Comparison of ENCODE assay signal across 26 cellular contexts in the genomic region with DNA sequence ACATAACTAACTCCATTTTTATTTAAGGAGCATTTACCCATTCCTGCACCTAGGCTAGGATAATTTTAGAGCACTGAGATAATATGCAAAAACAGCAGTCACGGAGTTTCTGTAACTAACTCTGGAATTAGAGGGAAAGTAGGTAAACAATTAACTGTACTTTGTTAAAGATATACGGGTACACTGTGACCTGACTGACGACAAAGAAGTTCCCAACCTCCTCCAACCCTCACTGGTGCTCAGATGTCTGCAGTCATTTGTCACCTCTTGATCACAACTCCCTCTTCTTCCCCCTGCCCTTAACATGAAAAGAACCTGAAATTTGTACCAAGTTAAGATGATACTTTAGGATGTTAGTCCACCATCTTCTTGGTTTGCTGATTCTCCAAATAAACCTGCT.
"Had no signal": no experiment of that assay in that cellular context is flagged by ENCODE, and none has a peak within 500 bp of the region (broad histone marks: within the 10 kb centered on the region; RNA-seq: fewer than 3 reads in every experiment).

No MANE protein-coding gene starts in this region.

- DNase-seq: naive thymus-derived CD4-positive, alpha-beta T cell; natural killer cell; nucleus accumbens; pancreas; psoas muscle; right cardiac atrium; right lobe of liver; sigmoid colon; small intestine; stimulated activated CD4-positive, alpha-beta T cell treated with anti-CD3 and anti-CD28 coated beads, Interleukin-15, amount 100 ng/mL, for 24 hours; stimulated activated CD4-positive, alpha-beta T cell treated with anti-CD3 and anti-CD28 coated beads, Interleukin-2, amount 100 ng/mL, for 24 hours; stimulated activated CD4-positive, alpha-beta T cell treated with anti-CD3 and anti-CD28 coated beads, Interleukin-2, amount 100 ng/mL, for 48 hours; stimulated activated CD4-positive, alpha-beta T cell treated with anti-CD3 and anti-CD28 coated beads, Interleukin-4, amount 100 ng/mL, for 24 hours; stimulated activated naive B cell treated with anti-CD40 and anti-IgM and Interleukin-4, amounts not matched to agents 10 μg/mL and 1 μg/mL and 100 μg/mL, for 72 hours; stimulated activated naive CD4-positive, alpha-beta T cell treated with Interleukin-2 at 50 U/mL for 16 hours; stomach; thyroid gland; trophoblast cell; upper lobe of left lung had no signal

- ATAC-seq: naive thymus-derived CD4-positive, alpha-beta T cell; natural killer cell; pancreas; psoas muscle; right cardiac atrium; right lobe of liver; stimulated activated naive B cell treated with anti-CD40 and anti-IgM and Interleukin-4, amounts not matched to agents 10 μg/mL and 1 μg/mL and 100 μg/mL, for 72 hours had no signal

- H3K27ac Mint-ChIP-seq: naive thymus-derived CD4-positive, alpha-beta T cell; natural killer cell; nephron; stimulated activated effector memory CD8-positive, alpha-beta T cell treated with anti-CD3 and anti-CD28 coated beads, Interleukin-12 subunit alpha, Interleukin-12 subunit beta, amount 100 ng/mL, for 72 hours; stimulated activated naive B cell treated with anti-CD40 and anti-IgM and Interleukin-4, amounts not matched to agents 10 μg/mL and 1 μg/mL and 100 μg/mL, for 72 hours; stimulated activated naive CD8-positive, alpha-beta T cell treated with anti-CD3 and anti-CD28 coated beads, Interleukin-15, Interleukin-2, amounts not matched to agents 100 ng/mL and 50 ng/mL, for 24 hours had no signal

- H3K27ac ChIP-seq: pancreas, psoas muscle, right lobe of liver, sigmoid colon, stomach, thyroid gland, tibial nerve, upper lobe of left lung had no signal

- H3K4me1 Mint-ChIP-seq: nephron; neural crest cell; stimulated activated effector memory CD8-positive, alpha-beta T cell treated with anti-CD3 and anti-CD28 coated beads, Interleukin-12 subunit alpha, Interleukin-12 subunit beta, amount 100 ng/mL, for 72 hours had no signal

- H3K27me3 ChIP-seq: neutrophil, pancreas, right lobe of liver, sigmoid colon, stomach, thyroid gland, tibial nerve, upper lobe of left lung had no signal

- H3K27me3 Mint-ChIP-seq: stimulated activated naive B cell treated with anti-CD40 and anti-IgM and Interleukin-4, amounts not matched to agents 10 μg/mL and 1 μg/mL and 100 μg/mL, for 72 hours; stimulated activated naive CD8-positive, alpha-beta T cell treated with anti-CD3 and anti-CD28 coated beads, Interleukin-15, Interleukin-2, amounts not matched to agents 100 ng/mL and 50 ng/mL, for 24 hours had no signal

- H3K9me3 ChIP-seq: neutrophil, pancreas, psoas muscle, right lobe of liver, sigmoid colon, stomach, thoracic aorta, thyroid gland, tibial nerve, upper lobe of left lung had no signal

- H3K4me1 ChIP-seq: pancreas, right lobe of liver, thyroid gland had no signal

- H3K36me3 Mint-ChIP-seq: naive thymus-derived CD4-positive, alpha-beta T cell; natural killer cell; stimulated activated effector memory CD8-positive, alpha-beta T cell treated with anti-CD3 and anti-CD28 coated beads, Interleukin-12 subunit alpha, Interleukin-12 subunit beta, amount 100 ng/mL, for 72 hours had no signal

- H3K4me3 ChIP-seq: pancreas, psoas muscle, right lobe of liver, sigmoid colon, stomach, thoracic aorta, thyroid gland, tibial nerve, upper lobe of left lung had no signal

- H3K9me3 Mint-ChIP-seq: naive thymus-derived CD4-positive, alpha-beta T cell; natural killer cell; nephron; stimulated activated effector memory CD8-positive, alpha-beta T cell treated with anti-CD3 and anti-CD28 coated beads, Interleukin-12 subunit alpha, Interleukin-12 subunit beta, amount 100 ng/mL, for 72 hours; stimulated activated naive B cell treated with anti-CD40 and anti-IgM and Interleukin-4, amounts not matched to agents 10 μg/mL and 1 μg/mL and 100 μg/mL, for 72 hours; stimulated activated naive CD8-positive, alpha-beta T cell treated with anti-CD3 and anti-CD28 coated beads, Interleukin-15, Interleukin-2, amounts not matched to agents 100 ng/mL and 50 ng/mL, for 24 hours had no signal

- H3K36me3 ChIP-seq: neutrophil, pancreas, right lobe of liver, sigmoid colon, stomach, thoracic aorta, thyroid gland, tibial nerve, upper lobe of left lung had no signal

- H3K4me3 Mint-ChIP-seq: naive thymus-derived CD4-positive, alpha-beta T cell; natural killer cell; nephron; neural crest cell; stimulated activated effector memory CD8-positive, alpha-beta T cell treated with anti-CD3 and anti-CD28 coated beads, Interleukin-12 subunit alpha, Interleukin-12 subunit beta, amount 100 ng/mL, for 72 hours; stimulated activated naive B cell treated with anti-CD40 and anti-IgM and Interleukin-4, amounts not matched to agents 10 μg/mL and 1 μg/mL and 100 μg/mL, for 72 hours; stimulated activated naive CD8-positive, alpha-beta T cell treated with anti-CD3 and anti-CD28 coated beads, Interleukin-15, Interleukin-2, amounts not matched to agents 100 ng/mL and 50 ng/mL, for 24 hours had no signal
